In the genomic region with DNA sequence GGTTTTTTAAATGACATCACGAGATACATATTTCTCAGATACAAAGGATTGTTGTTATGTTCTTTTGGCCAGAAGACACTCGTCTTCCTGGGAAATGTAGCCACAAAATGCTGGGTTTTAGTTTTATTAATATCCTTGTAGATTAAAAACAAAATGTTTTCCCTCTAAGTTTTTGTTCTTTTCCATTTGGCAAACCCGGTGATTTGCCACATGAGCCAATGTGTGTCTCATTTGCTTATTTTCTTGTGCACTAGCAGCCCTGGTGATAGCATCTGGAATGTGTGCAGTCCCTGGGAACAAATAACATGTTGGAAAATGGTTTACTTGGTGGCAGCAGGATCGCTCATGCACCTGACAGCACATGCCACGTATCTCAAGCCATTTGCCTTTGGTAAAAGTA, we compare ENCODE assay signal across 22 cellular contexts.
DNase-seq lines count a peak whose midpoint lies in the region; ATAC-seq, FAIRE-seq and TF ChIP-seq lines count a peak whose summit lies in the region.
"Had no signal": no experiment of that assay in that cellular context is flagged by ENCODE, and none has a peak within 500 bp of the region (broad histone marks: within the 10 kb centered on the region; RNA-seq: fewer than 3 reads in every experiment).

No MANE protein-coding gene starts in this region.

- H3K9me1 ChIP-seq in IMR-90 (ENCODE audit: insufficient read depth, low read length) = peaks cover 25% of the 10 kb centered on the region

- no peak overlapping the region for H2BK15ac ChIP-seq in IMR-90 (ENCODE audit: low read depth, low read length)

- H3K27me3 ChIP-seq in IMR-90 (ENCODE audit: control insufficient read depth, insufficient read depth, low read length) (no peaks in the 10 kb centered on the region), astrocyte (ENCODE audit: insufficient read depth, low read length) (no peaks in the 10 kb centered on the region), HAP-1 (ENCODE audit: low read depth) (no peaks in the 10 kb centered on the region)
- H3K27me3 ChIP-seq: heart left ventricle, thyroid gland had no signal

- H3K14ac ChIP-seq in IMR-90 (replicated peaks; ENCODE audit: low read depth, low read length) = no peak overlapping the region

- H4K5ac ChIP-seq in IMR-90 (ENCODE audit: low read depth, low read length) = no peak overlapping the region

- intact Hi-C loops in IMR-90 (cut with micrococcal nuclease) = no loop called here

- TF ChIP-seq CTCF in IMR-90 (conservative IDR thresholded peaks at IDR 0.05; ENCODE audit: low read depth, low read length) = no peak
- no peak for TF ChIP-seq CTCF in astrocyte (IDR thresholded peaks at IDR 0.05; ENCODE audit: insufficient read depth, low read depth, low read length)
- TF ChIP-seq CTCF in fibroblast of the aortic adventitia (IDR thresholded peaks at IDR 0.05; ENCODE audit: insufficient read depth, low read length) = no peak

- no peak overlapping the region for H2AFZ ChIP-seq in IMR-90 (replicated peaks; ENCODE audit: low read length, poor library complexity)
- H2AFZ ChIP-seq in astrocyte (ENCODE audit: low read depth, low read length) = no peak overlapping the region

- no peak overlapping the region for H4K91ac ChIP-seq in IMR-90 (ENCODE audit: insufficient read depth, low read depth, low read length)

- no TSS peak for BruUV-seq in IMR-90 (replicated peaks; lab: Mats Ljungman, UMichigan)

- dilution Hi-C loops in IMR-90 (cut with HindIII; ENCODE audit: low sequenced_read_pairs, unreplicated experiment) = no loop called here

- H2BK5ac ChIP-seq in IMR-90 (ENCODE audit: low read depth, low read length, poor library complexity, severe bottlenecking) = peak overlapping the region; percentile 15

- H3K9me3 ChIP-seq in IMR-90 (ENCODE audit: control insufficient read depth, insufficient read depth, low read length) = no peaks in the 10 kb centered on the region
- H3K9me3 ChIP-seq in astrocyte (ENCODE audit: insufficient read depth, low read depth, low read length) = no peaks in the 10 kb centered on the region
- no peaks in the 10 kb centered on the region for H3K9me3 ChIP-seq in HAP-1
- H3K9me3 ChIP-seq: heart left ventricle, psoas muscle, thyroid gland had no signal

- no peak overlapping the region for H3K4me3 ChIP-seq in IMR-90 (ENCODE audit: insufficient read depth, low read depth, low read length)
- H3K4me3 ChIP-seq in astrocyte (ENCODE audit: insufficient read depth, low read depth, low read length) = no peak overlapping the region
- H3K4me3 ChIP-seq in fibroblast of the aortic adventitia (ENCODE audit: low read depth, low read length) = no peak overlapping the region
- H3K4me3 ChIP-seq in HAP-1 = no peak overlapping the region
- H3K4me3 ChIP-seq: BLaER1 treated with 17β-estradiol and CSF1 and Interleukin-3, amounts not matched to agents 10 nM and 100 nM; heart left ventricle; psoas muscle; thyroid gland had no signal

- in situ Hi-C loops in IMR-90 (cut with MboI; ENCODE audit: low sequenced_read_pairs) (no loop called here), HAP-1 (cut with MboI; ENCODE audit: low sequenced_read_pairs) (no loop called here)

- WGBS in IMR-90 (ENCODE audit: extremely low coverage in 2 of 2, insufficient read length in 1 of 2), 2 experiments = no CpG with 5 or more reads among the region's 5 CpGs

- CTCF ChIA-PET in IMR-90 (lab: Yijun Ruan, JAX) = no interaction called here

- H2AK5ac ChIP-seq in IMR-90 (ENCODE audit: low read depth, low read length) = no peak overlapping the region

- H3K4me1 ChIP-seq in IMR-90 (ENCODE audit: control insufficient read depth, insufficient read depth, low read length) (peaks cover 20% of the 10 kb centered on the region), astrocyte (ENCODE audit: insufficient read depth, low read length) (peaks cover 43% of the 10 kb centered on the region), HAP-1 (peaks cover 29% of the 10 kb centered on the region)

- no peak for ATAC-seq in IMR-90 (ENCODE audit: low read depth)
- ATAC-seq in GM18498 (IDR thresholded peaks at IDR 0.05; ENCODE audit: unreplicated experiment) = no peak
- ATAC-seq: heart left ventricle, natural killer cell, psoas muscle had no signal

- no peak overlapping the region for H3K4ac ChIP-seq in IMR-90 (ENCODE audit: low read depth, low read length)

- H3K27ac ChIP-seq in IMR-90 (ENCODE audit: insufficient read depth, low read length) (no peak overlapping the region), astrocyte (ENCODE audit: low read depth, low read length) (peak overlapping the region; percentile 22)
- H3K27ac ChIP-seq: heart left ventricle, psoas muscle, thyroid gland had no signal

- POLR2A ChIA-PET in IMR-90 (lab: Charles Lee; ENCODE audit: unreplicated experiment) = no interaction called here

- H3K79me1 ChIP-seq in IMR-90 (ENCODE audit: low read depth in 1 of 2, low read length in 2 of 2) = peaks cover 24 to 84% of the 10 kb centered on the region in 2 experiments

- H3K79me2 ChIP-seq in astrocyte (ENCODE audit: insufficient read depth, low read length) = peaks cover 91% of the 10 kb centered on the region

- no peak for TF ChIP-seq POLR2A in IMR-90 (IDR thresholded peaks at IDR 0.05; ENCODE audit: low read depth, low read length)

- no peak overlapping the region for H3K23ac ChIP-seq in IMR-90 (ENCODE audit: low read depth, low read length)

- DNase-seq in IMR-90 (peak; percentile 35), astrocyte (ENCODE audit: low read depth) (no peak), fibroblast of the aortic adventitia (ENCODE audit: low read depth) (peak; percentile 75), renal cortical epithelial cell (ENCODE audit: low read depth) (peak; percentile 66), HAP-1 (ENCODE audit: low spot score in 2 of 2) (no peak), pons (ENCODE audit: low spot score) (no peak)
- DNase-seq in activated CD8-positive, alpha-beta memory T cell treated with anti-CD3 and anti-CD28 coated beads, Interleukin-2, amount 50 U/mL, for 4 hours = no peak
- DNase-seq: activated CD4-positive, alpha-beta T cell treated with anti-CD3 and anti-CD28 coated beads, Interleukin-2, amount 50 U/mL, for 4 hours; activated naive CD4-positive, alpha-beta T cell treated with anti-CD3 and anti-CD28 coated beads, Interleukin-2, amount 50 U/mL, for 16 hours; activated T-cell treated with anti-CD3 and anti-CD28 coated beads for 4 hours; GDM1; heart left ventricle; natural killer cell; NCI-H345; psoas muscle; stimulated activated CD4-positive, alpha-beta T cell treated with anti-CD3 and anti-CD28 coated beads, Interleukin-12 subunit alpha, Interleukin-12 subunit beta, amount 100 ng/mL, for 4 hours had no signal

- H3K4me2 ChIP-seq in IMR-90 (ENCODE audit: low read depth, low read length) (no peak overlapping the region), astrocyte (ENCODE audit: low read length) (no peak overlapping the region)

- H3K36me3 ChIP-seq in IMR-90 (ENCODE audit: control insufficient read depth, insufficient read depth, low read length) = peaks cover 3% of the 10 kb centered on the region
- peaks cover 2% of the 10 kb centered on the region for H3K36me3 ChIP-seq in astrocyte (ENCODE audit: insufficient read depth, low read length)
- H3K36me3 ChIP-seq in HAP-1 (replicated peaks) = no peaks in the 10 kb centered on the region
- H3K36me3 ChIP-seq: BLaER1 treated with 17β-estradiol and CSF1 and Interleukin-3, amounts not matched to agents 10 nM and 100 nM; heart left ventricle; thyroid gland had no signal

- no peak for TF ChIP-seq RAD21 in IMR-90 (IDR thresholded peaks at IDR 0.05; ENCODE audit: low read length)

- no peak overlapping the region for H2AK9ac ChIP-seq in IMR-90 (replicated peaks; ENCODE audit: low read depth, low read length, poor library complexity)

- H3K27ac Mint-ChIP-seq in astrocyte (ENCODE audit: unreplicated experiment) = no peak overlapping the region
- H3K27ac Mint-ChIP-seq: natural killer cell had no signal

- H3K4me3 Mint-ChIP-seq in astrocyte (ENCODE audit: unreplicated experiment) = no peak overlapping the region
- H3K4me3 Mint-ChIP-seq: natural killer cell had no signal

- H3K36me3 Mint-ChIP-seq in astrocyte (ENCODE audit: low read depth, unreplicated experiment) = peaks cover 5% of the 10 kb centered on the region
- H3K36me3 Mint-ChIP-seq: natural killer cell had no signal

- no peak overlapping the region for H2BK20ac ChIP-seq in IMR-90 (ENCODE audit: low read depth, low read length)

- no peak for FAIRE-seq in astrocyte (lab: Jason Lieb, UNC)
- FAIRE-seq: GM12891, islet of Langerhans, RCC 7860 had no signal

- H3K9me3 Mint-ChIP-seq in astrocyte (ENCODE audit: unreplicated experiment) = peaks cover 2% of the 10 kb centered on the region
- H3K9me3 Mint-ChIP-seq: natural killer cell had no signal

- H4K8ac ChIP-seq in IMR-90 (ENCODE audit: low read depth in 2 of 2, low read length in 2 of 2) = no peak overlapping the region

- H3K27me3 Mint-ChIP-seq in astrocyte (ENCODE audit: low read depth, unreplicated experiment) = no peaks in the 10 kb centered on the region

- no peak overlapping the region for H2BK120ac ChIP-seq in IMR-90 (ENCODE audit: low read depth, low read length)

- H4K20me1 ChIP-seq in IMR-90 (ENCODE audit: insufficient read depth, low read length) (peaks cover 50% of the 10 kb centered on the region), astrocyte (ENCODE audit: insufficient read depth, low read length) (peaks cover 41% of the 10 kb centered on the region)
- H4K20me1 ChIP-seq: BLaER1 treated with 17β-estradiol and CSF1 and Interleukin-3, amounts not matched to agents 10 nM and 100 nM had no signal

- H3K56ac ChIP-seq in IMR-90 (ENCODE audit: extremely low read depth, insufficient read depth, low read length) = no peak overlapping the region

- H3K18ac ChIP-seq in IMR-90 (ENCODE audit: low read depth, low read length) = no peak overlapping the region

- H3K9ac ChIP-seq in IMR-90 (ENCODE audit: low read depth, low read length) = no peak overlapping the region
- no peak overlapping the region for H3K9ac ChIP-seq in astrocyte (ENCODE audit: low read length)
- H3K9ac ChIP-seq: BLaER1 treated with 17β-estradiol and CSF1 and Interleukin-3, amounts not matched to agents 10 nM and 100 nM had no signal

- H3K4me1 Mint-ChIP-seq in astrocyte (ENCODE audit: low read depth, unreplicated experiment) = peaks cover 37% of the 10 kb centered on the region

TF ChIP-seq in IMR-90, 13 proteins besides CTCF, POLR2A, EP300 and RAD21 (continues in another document):
- TF ChIP-seq BHLHE40 (IDR thresholded peaks at IDR 0.05; ENCODE audit: low read depth, low read length) (no peak), FOS (IDR thresholded peaks at IDR 0.05; ENCODE audit: low read depth, low read length) (no peak), CEBPB (IDR thresholded peaks at IDR 0.05; ENCODE audit: low read depth, low read length) (no peak), RFX5 (IDR thresholded peaks at IDR 0.05; ENCODE audit: low read depth, low read length) (no peak), NFE2L2 (IDR thresholded peaks at IDR 0.05; ENCODE audit: low read depth, low read length) (no peak), RCOR1 (IDR thresholded peaks at IDR 0.05; ENCODE audit: insufficient replicate concordance, low read length) (no peak), CHD1 (IDR thresholded peaks at IDR 0.05; ENCODE audit: low read depth, low read length) (no peak)

Comparison
In these comparisons a context has a peak if more than half of its experiments do, and no peak if none do; other contexts are left out.
1. DNase-seq: peak in IMR-90 (single experiment), fibroblast of the aortic adventitia (single experiment) and renal cortical epithelial cell (single experiment); none in astrocyte (single experiment), activated CD8-positive, alpha-beta memory T cell treated with anti-CD3 and anti-CD28 coated beads, Interleukin-2, amount 50 U/mL, for 4 hours (single experiment), HAP-1 (0 of 2) and pons (single experiment).